Comparison of ENCODE assay signal across 8 cellular contexts in genomic region chr1:154183045-154183968, GRCh38. TPM values are rescaled to one million over a fixed set of nuclear protein-coding genes. Genes with fewer than 3 reads are reported as not detected.
A peak's percentile ranks its signal among the peaks of the same experiment; 100 is the strongest.
DNase-seq lines count a peak whose midpoint lies in the region; ATAC-seq and TF ChIP-seq lines count a peak whose summit lies in the region.

No MANE protein-coding gene starts in this region.

- WGBS in endodermal cell (ENCODE audit: insufficient coverage in 1 of 2, insufficient read length in 1 of 2), 2 experiments: 1 to 13% methylated on average over 19 to 44 of the region's 44 CpGs

- H3K9me3 Mint-ChIP-seq in Caco-2 (ENCODE audit: unreplicated experiment) (no peaks in the 10 kb centered on the region), endodermal cell (no peaks in the 10 kb centered on the region)

- BruUV-seq in Caco-2 (replicated peaks; lab: Mats Ljungman, UMichigan): TSS peak; percentile 76

- H3K9me3 ChIP-seq in Caco-2: no peaks in the 10 kb centered on the region
- H3K9me3 ChIP-seq in HUES48 (ENCODE audit: control insufficient read depth, insufficient read depth, low read length): no peaks in the 10 kb centered on the region
- no peaks in the 10 kb centered on the region for H3K9me3 ChIP-seq in NT2/D1 (ENCODE audit: insufficient read depth, low read length)
- no peaks in the 10 kb centered on the region for H3K9me3 ChIP-seq in endodermal cell (ENCODE audit: control insufficient read depth, low read length)

- H3K27ac Mint-ChIP-seq in Caco-2 (ENCODE audit: unreplicated experiment): peak overlapping the region; percentile 96
- peak overlapping the region; percentile 97 for H3K27ac Mint-ChIP-seq in endodermal cell

- H3K4me1 ChIP-seq in Caco-2 (peaks cover 58% of the 10 kb centered on the region), HUES48 (ENCODE audit: control insufficient read depth, insufficient read depth, low read length) (peaks cover 54% of the 10 kb centered on the region), NT2/D1 (ENCODE audit: insufficient read depth, insufficient read length) (peaks cover 6% of the 10 kb centered on the region), endodermal cell (ENCODE audit: control insufficient read depth, insufficient read depth, low read length) (peaks cover 12% of the 10 kb centered on the region)

- peaks cover 52% of the 10 kb centered on the region for H3K4me1 Mint-ChIP-seq in Caco-2 (ENCODE audit: low read depth, unreplicated experiment)
- peaks cover 62% of the 10 kb centered on the region for H3K4me1 Mint-ChIP-seq in endodermal cell

- H3K4me3 ChIP-seq in Caco-2 (ENCODE audit: low read depth, low read length) (peak overlapping the region; percentile 70), HUES48 (ENCODE audit: low read depth, low read length) (peak overlapping the region; percentile 100), NT2/D1 (ENCODE audit: insufficient read length, low read depth) (peak overlapping the region; percentile 99), endodermal cell (ENCODE audit: low read length) (peak overlapping the region; percentile 97)

- intact Hi-C loops in Caco-2 (cut with micrococcal nuclease; ENCODE audit: unreplicated experiment): no loop called here

- CTCF ChIA-PET in Caco-2 (lab: Charles Lee): no interaction called here

- H3K27me3 ChIP-seq in Caco-2 (replicated peaks; ENCODE audit: control insufficient read depth, insufficient read depth, low read length) (no peaks in the 10 kb centered on the region), HUES48 (ENCODE audit: control insufficient read depth, insufficient read depth, low read length) (no peaks in the 10 kb centered on the region), NT2/D1 (ENCODE audit: insufficient read depth, insufficient read length) (no peaks in the 10 kb centered on the region), endodermal cell (ENCODE audit: control insufficient read depth, insufficient read depth, low read length, poor library complexity, severe bottlenecking) (no peaks in the 10 kb centered on the region)

- H3K36me3 Mint-ChIP-seq in Caco-2 (ENCODE audit: insufficient read depth, unreplicated experiment) (peaks cover 58% of the 10 kb centered on the region), endodermal cell (ENCODE audit: low read depth) (peaks cover 17% of the 10 kb centered on the region)

- TF ChIP-seq CTCF in Caco-2 (IDR thresholded peaks at IDR 0.05; ENCODE audit: insufficient read depth in 1 of 2, low read depth in 1 of 2, low read length in 1 of 2, severe bottlenecking in 1 of 2, unreplicated experiment in 1 of 2) (peak in 1 of 2 experiments; percentile 7), endodermal cell (conservative IDR thresholded peaks at IDR 0.05) (no peak)

- no peaks in the 10 kb centered on the region for H3K27me3 Mint-ChIP-seq in Caco-2 (ENCODE audit: insufficient read depth, unreplicated experiment)
- no peaks in the 10 kb centered on the region for H3K27me3 Mint-ChIP-seq in endodermal cell (ENCODE audit: insufficient read depth)

- H3K36me3 ChIP-seq in Caco-2 (ENCODE audit: control insufficient read depth, insufficient read depth, low read length) (0 out of 2 replicates have a peak, but pooled peaks cover 2% of the 10 kb centered on the region), HUES48 (ENCODE audit: control insufficient read depth, insufficient read depth, low read length) (peaks cover 12% of the 10 kb centered on the region), NT2/D1 (ENCODE audit: insufficient read depth, insufficient read length, low read length) (peaks cover 35% of the 10 kb centered on the region), endodermal cell (ENCODE audit: control insufficient read depth, insufficient read depth, low read length) (peaks cover 7% of the 10 kb centered on the region)

- H3K27ac ChIP-seq in HUES48 (ENCODE audit: low read depth, low read length): peak overlapping the region; percentile 90
- peak overlapping the region; percentile 71 for H3K27ac ChIP-seq in endodermal cell (ENCODE audit: low read depth, low read length)

- POLR2A ChIA-PET in Caco-2 (lab: Charles Lee): no interaction called here

- ATAC-seq in GM21381 (IDR thresholded peaks at IDR 0.05; ENCODE audit: unreplicated experiment): peak; percentile 71

- H3K4me3 Mint-ChIP-seq in Caco-2 (ENCODE audit: unreplicated experiment): peak overlapping the region; percentile 92
- H3K4me3 Mint-ChIP-seq in endodermal cell: peak overlapping the region; percentile 97

- DNase-seq in Caco-2: peak; percentile 99
- peak; percentile 99 for DNase-seq in NT2/D1 (ENCODE audit: low read depth, low spot score)
- DNase-seq in activated CD8-positive, alpha-beta memory T cell treated with anti-CD3 and anti-CD28 coated beads, Interleukin-2, amount 50 U/mL, for 24 hours (ENCODE audit: extremely low read depth): peak; percentile 92
- DNase-seq in endodermal cell: peak; percentile 100
- peak; percentile 98 for DNase-seq in mesenteric fat pad (ENCODE audit: low spot score)
- DNase-seq in stimulated activated CD8-positive, alpha-beta memory T cell treated with anti-CD3 and anti-CD28 coated beads, Interleukin-15, amount 100 ng/mL, for 1 hour (ENCODE audit: low read depth): peak; percentile 91

- peak overlapping the region; percentile 80 for H3K9ac ChIP-seq in HUES48 (ENCODE audit: low read depth, low read length)
- peak overlapping the region; percentile 99 for H3K9ac ChIP-seq in NT2/D1 (ENCODE audit: insufficient read length, low read depth)
- peak overlapping the region; percentile 69 for H3K9ac ChIP-seq in endodermal cell (ENCODE audit: extremely low read depth, low read length, poor library complexity, severe bottlenecking)

RNA-seq across cellular contexts. Expression of gene TPM3, which starts 8.6 kb away (rescaled TPM):
- total RNA-seq in Caco-2 (2022): 681 and 698 TPM in 2 replicates
- total RNA-seq in endodermal cell: 100 to 1,000 TPM; 597 to 679 TPM
- 357 TPM for polyA plus RNA-seq in endodermal cell (2013, experiment 1 of 2)
- polyA plus RNA-seq in endodermal cell (2013, experiment 2 of 2): 371 TPM
- 294 TPM for total RNA-seq in mesenteric fat pad

RNA-seq across cellular contexts. Expression of gene CFAP141, which starts 22.8 kb away (rescaled TPM):
- total RNA-seq in Caco-2 (2022): not detected in 2 replicates
- not detected for total RNA-seq in endodermal cell
- polyA plus RNA-seq in endodermal cell (2013, experiment 1 of 2): not detected
- polyA plus RNA-seq in endodermal cell (2013, experiment 2 of 2): not detected
- not detected for total RNA-seq in mesenteric fat pad

RNA-seq across cellular contexts. Expression of gene NUP210L, which starts 28.4 kb away (rescaled TPM):
- 0.07 and 0.19 TPM in 2 replicates for total RNA-seq in Caco-2 (2022)
- under 1 TPM; 0.07 to 0.11 TPM for total RNA-seq in endodermal cell
- not detected for polyA plus RNA-seq in endodermal cell (2013, experiment 1 of 2)
- polyA plus RNA-seq in endodermal cell (2013, experiment 2 of 2): not detected
- not detected for total RNA-seq in mesenteric fat pad

RNA-seq across cellular contexts. Expression of gene UBAP2L, which starts 37.4 kb away (rescaled TPM):
- total RNA-seq in Caco-2 (2022) (195 and 198 TPM in 2 replicates), endodermal cell (100 to 1,000 TPM; 198 to 224 TPM), mesenteric fat pad (143 TPM)
- polyA plus RNA-seq in endodermal cell (2013, experiment 1 of 2): 144 TPM
- 132 TPM for polyA plus RNA-seq in endodermal cell (2013, experiment 2 of 2)

Comparison
In these comparisons a context has a peak if more than half of its experiments do, and no peak if none do; other contexts are left out.
1. Peak in every context shown above with its lines: DNase-seq, ATAC-seq, H3K4me3 ChIP-seq and H3K27ac ChIP-seq.